Comparison of ENCODE assay signal across 12 cellular contexts in genomic region chr11:64295760-64296159, GRCh38. TPM values are rescaled to one million over a fixed set of nuclear protein-coding genes. Genes with fewer than 3 reads are reported as not detected.
"Had no signal": no experiment of that assay in that cellular context is flagged by ENCODE, and none has a peak within 500 bp of the region (broad histone marks: within the 10 kb centered on the region; RNA-seq: fewer than 3 reads in every experiment).

No MANE protein-coding gene starts in this region.

- H3K36me3 ChIP-seq: HAP-1 had no signal

- H3K27ac Mint-ChIP-seq: HFFc6 had no signal

- H3K4me3 ChIP-seq: GM23248, HAP-1 had no signal

- ATAC-seq: HCT116, HepG2 had no signal

- H3K9ac ChIP-seq: GM23248 had no signal

- H3K4me3 Mint-ChIP-seq: HFFc6 had no signal

- H2AFZ ChIP-seq: GM23248 had no signal

- DNase-seq: GOT3, H7, HFFc6, KBM-7 had no signal

- H3K9me3 ChIP-seq: HAP-1 had no signal

- H3K36me3 Mint-ChIP-seq: IgD-negative memory B cell had no signal

- H3K9me3 Mint-ChIP-seq: HFFc6 had no signal

- H3K27ac ChIP-seq: GM23248, HL-60 had no signal

RNA-seq across cellular contexts. Expression of gene CATSPERZ, which starts 4.4 kb away (rescaled TPM):
- total RNA-seq: GM23248, H4 had no signal

RNA-seq across cellular contexts. Expression of gene KCNK4, which starts 4.7 kb away (rescaled TPM):
- total RNA-seq: GM23248, H4, H7, HepG2, HT1080 had no signal
